22 cellular contexts compared by ENCODE assay signal in genomic region chr5:135826994-135827671, GRCh38. TPM values are rescaled to one million over a fixed set of nuclear protein-coding genes. Genes with fewer than 3 reads are reported as not detected.
"Had no signal": no experiment of that assay in that cellular context is flagged by ENCODE, and none has a peak within 500 bp of the region (broad histone marks: within the 10 kb centered on the region; RNA-seq: fewer than 3 reads in every experiment).

No MANE protein-coding gene starts in this region.

- H3K4me3 ChIP-seq: cardiac muscle cell, esophagus squamous epithelium, tibial nerve had no signal

- H3K4me1 Mint-ChIP-seq: activated B cell treated with CpG ODN at 0.5 μM for 24 hours; activated CD4-positive, alpha-beta memory T cell treated with anti-CD3 and anti-CD28 coated beads, Interleukin-2, amount 10 ng/mL, durations not matched to agents 7 days and 5 days; activated naive CD8-positive, alpha-beta T cell treated with anti-CD3 and anti-CD28 coated beads for 36 hours had no signal

- H3K4me3 Mint-ChIP-seq: activated B cell treated with CpG ODN at 0.5 μM for 24 hours; activated CD4-positive, alpha-beta memory T cell treated with anti-CD3 and anti-CD28 coated beads, Interleukin-2, amount 10 ng/mL, durations not matched to agents 7 days and 5 days; activated naive CD8-positive, alpha-beta T cell treated with anti-CD3 and anti-CD28 coated beads for 36 hours; dendritic cell treated with granulocyte-macrophage colony-stimulating factor and Interleukin-4, amounts not matched to agents 40 ng/mL and 50 ng/mL, for 4 days; naive thymus-derived CD8-positive, alpha-beta T cell had no signal

- H3K36me3 ChIP-seq: cardiac muscle cell, esophagus squamous epithelium, neutrophil, tibial nerve had no signal

- DNase-seq: activated B cell treated with CpG ODN at 0.5 μM for 24 hours; activated CD4-positive, alpha-beta memory T cell treated with anti-CD3 and anti-CD28 coated beads, Interleukin-2, amount 10 ng/mL, durations not matched to agents 7 days and 5 days; activated CD4-positive, alpha-beta T cell treated with anti-CD3 and anti-CD28 coated beads for 4 hours; activated naive CD8-positive, alpha-beta T cell treated with anti-CD3 and anti-CD28 coated beads for 36 hours; amniotic stem cell; effector memory CD4-positive, alpha-beta T cell; esophagus squamous epithelium; left cardiac atrium; mesendoderm; naive thymus-derived CD8-positive, alpha-beta T cell; stimulated activated CD4-positive, alpha-beta T cell treated with anti-CD3 and anti-CD28 coated beads, Interleukin-12 subunit alpha, Interleukin-12 subunit beta, amount 100 ng/mL, for 4 hours; stimulated activated CD4-positive, alpha-beta T cell treated with anti-CD3 and anti-CD28 coated beads, Interleukin-1b, Interleukin-23, amount 100 ng/mL, for 48 hours; stimulated activated naive CD8-positive, alpha-beta T cell treated with anti-CD3 and anti-CD28 coated beads, Interleukin-15, Interleukin-2, amounts not matched to agents 100 U/mL and 50 U/mL, for 24 hours; substantia nigra; T-helper 1 cell; T-helper 9 cell had no signal

- ATAC-seq: left cardiac atrium; naive thymus-derived CD8-positive, alpha-beta T cell; stimulated activated naive CD8-positive, alpha-beta T cell treated with anti-CD3 and anti-CD28 coated beads, Interleukin-15, Interleukin-2, amounts not matched to agents 100 U/mL and 50 U/mL, for 24 hours had no signal

- H3K36me3 Mint-ChIP-seq: activated naive CD8-positive, alpha-beta T cell treated with anti-CD3 and anti-CD28 coated beads for 36 hours had no signal

- H3K9me3 ChIP-seq: esophagus squamous epithelium, neutrophil, tibial nerve had no signal

- H3K27ac ChIP-seq: cardiac muscle cell, esophagus squamous epithelium, neutrophil, tibial nerve had no signal

- H3K27ac Mint-ChIP-seq: activated B cell treated with CpG ODN at 0.5 μM for 24 hours; activated CD4-positive, alpha-beta memory T cell treated with anti-CD3 and anti-CD28 coated beads, Interleukin-2, amount 10 ng/mL, durations not matched to agents 7 days and 5 days; activated naive CD8-positive, alpha-beta T cell treated with anti-CD3 and anti-CD28 coated beads for 36 hours; dendritic cell treated with granulocyte-macrophage colony-stimulating factor and Interleukin-4, amounts not matched to agents 40 ng/mL and 50 ng/mL, for 4 days; naive thymus-derived CD8-positive, alpha-beta T cell had no signal

- H3K9me3 Mint-ChIP-seq: activated B cell treated with CpG ODN at 0.5 μM for 24 hours; activated CD4-positive, alpha-beta memory T cell treated with anti-CD3 and anti-CD28 coated beads, Interleukin-2, amount 10 ng/mL, durations not matched to agents 7 days and 5 days; activated naive CD8-positive, alpha-beta T cell treated with anti-CD3 and anti-CD28 coated beads for 36 hours; dendritic cell treated with granulocyte-macrophage colony-stimulating factor and Interleukin-4, amounts not matched to agents 40 ng/mL and 50 ng/mL, for 4 days had no signal

RNA-seq across cellular contexts. Expression of gene SLC25A48, which starts 7.3 kb away (rescaled TPM):
- total RNA-seq: activated B cell treated with CpG ODN at 0.5 μM for 24 hours; activated CD4-positive, alpha-beta memory T cell treated with anti-CD3 and anti-CD28 coated beads, Interleukin-2, amount 10 ng/mL, durations not matched to agents 7 days and 5 days; activated naive CD8-positive, alpha-beta T cell treated with anti-CD3 and anti-CD28 coated beads for 36 hours; chondrocyte; naive thymus-derived CD8-positive, alpha-beta T cell; renal cortical epithelial cell had no signal
